30 cellular contexts compared by ENCODE assay signal in the genomic region with DNA sequence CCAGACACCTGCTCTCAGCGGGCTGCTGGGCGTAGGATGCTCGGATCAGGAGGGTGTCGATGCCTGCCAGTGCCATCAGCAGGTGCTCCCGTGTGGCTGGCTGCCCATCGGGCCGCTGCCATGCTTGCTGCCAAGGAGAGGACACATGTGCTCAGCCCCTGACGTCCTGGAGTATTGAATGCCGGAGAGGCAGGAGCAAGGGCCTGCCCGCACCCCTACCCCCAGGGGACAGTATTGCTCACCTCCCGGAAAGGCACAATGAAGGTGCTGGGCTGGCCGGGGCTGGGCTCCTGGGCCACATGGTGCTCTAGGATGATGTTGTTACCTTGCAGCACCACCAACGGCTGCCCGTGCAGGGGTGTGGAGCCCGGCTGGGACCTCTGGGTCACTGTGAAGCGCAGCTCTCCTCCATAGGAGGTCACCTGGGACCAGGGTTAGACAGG.
A peak's percentile ranks its signal among the peaks of the same experiment; 100 is the strongest.
DNase-seq lines count a peak whose midpoint lies in the region; ATAC-seq, FAIRE-seq and TF ChIP-seq lines count a peak whose summit lies in the region.
"Had no signal": no experiment of that assay in that cellular context is flagged by ENCODE, and none has a peak within 500 bp of the region (broad histone marks: within the 10 kb centered on the region; RNA-seq: fewer than 3 reads in every experiment).

No MANE protein-coding gene starts in this region.

- no peaks in the 10 kb centered on the region for H3K27me3 Mint-ChIP-seq in MCF 10A (ENCODE audit: insufficient read depth, unreplicated experiment)
- H3K27me3 Mint-ChIP-seq in activated CD4-positive, alpha-beta T cell treated with anti-CD3 and anti-CD28 coated beads, Interleukin-2, amount 10 ng/mL, durations not matched to agents 7 days and 5 days, result no peaks in the 10 kb centered on the region
- H3K27me3 Mint-ChIP-seq: activated CD8-positive, alpha-beta T cell treated with anti-CD3 and anti-CD28 coated beads for 36 hours; activated naive CD8-positive, alpha-beta T cell had no signal

- no peak overlapping the region for H3K27ac ChIP-seq in mammary epithelial cell (ENCODE audit: insufficient read depth, low read depth, low read length)
- no peak overlapping the region for H3K27ac ChIP-seq in endothelial cell of umbilical vein (ENCODE audit: insufficient read depth, low read depth, low read length)
- H3K27ac ChIP-seq in stomach smooth muscle (ENCODE audit: low read length), result peak overlapping the region; percentile 24
- H3K27ac ChIP-seq: A549, cardiac muscle cell, colonic mucosa, hepatocyte, RWPE1, SK-N-MC, vagina had no signal

- peaks cover 71% of the 10 kb centered on the region for H3K36me3 Mint-ChIP-seq in MCF 10A (ENCODE audit: insufficient read depth, unreplicated experiment)
- H3K36me3 Mint-ChIP-seq in activated CD4-positive, alpha-beta T cell treated with anti-CD3 and anti-CD28 coated beads, Interleukin-2, amount 10 ng/mL, durations not matched to agents 7 days and 5 days (ENCODE audit: low read depth), result no peaks in the 10 kb centered on the region
- H3K36me3 Mint-ChIP-seq: activated naive CD8-positive, alpha-beta T cell; CD4-positive, alpha-beta memory T cell had no signal

- peaks cover 25% of the 10 kb centered on the region for H3K4me1 ChIP-seq in mammary epithelial cell (ENCODE audit: insufficient read depth, low read length)
- H3K4me1 ChIP-seq in endothelial cell of umbilical vein (ENCODE audit: control insufficient read depth, extremely low read depth, insufficient read depth, low read length), result no peaks in the 10 kb centered on the region
- H3K4me1 ChIP-seq in stomach smooth muscle (ENCODE audit: control insufficient read depth, insufficient read depth, low read length), result peaks cover 14% of the 10 kb centered on the region
- H3K4me1 ChIP-seq: colonic mucosa had no signal

- H3K27me3 ChIP-seq in mammary epithelial cell (ENCODE audit: insufficient read depth, low read length) (no peaks in the 10 kb centered on the region), endothelial cell of umbilical vein (ENCODE audit: control insufficient read depth in 2 of 2, insufficient read depth in 2 of 2, low read length in 2 of 2) (no peaks in the 10 kb centered on the region), stomach smooth muscle (ENCODE audit: control insufficient read depth in 1 of 2, insufficient read depth in 2 of 2, low read length in 2 of 2) (no peaks in the 10 kb centered on the region)
- H3K27me3 ChIP-seq: ascending aorta, cardiac muscle cell, colonic mucosa, hepatocyte, vagina had no signal

- H3K79me2 ChIP-seq in mammary epithelial cell (ENCODE audit: insufficient read depth, low read length) (no peaks in the 10 kb centered on the region), endothelial cell of umbilical vein (ENCODE audit: control insufficient read depth, insufficient read depth, low read length) (peaks cover 76% of the 10 kb centered on the region)
- H3K79me2 ChIP-seq: hepatocyte had no signal

- no peaks in the 10 kb centered on the region for H3K9me3 Mint-ChIP-seq in MCF 10A (ENCODE audit: unreplicated experiment)
- no peaks in the 10 kb centered on the region for H3K9me3 Mint-ChIP-seq in activated CD4-positive, alpha-beta T cell treated with anti-CD3 and anti-CD28 coated beads, Interleukin-2, amount 10 ng/mL, durations not matched to agents 7 days and 5 days
- H3K9me3 Mint-ChIP-seq: activated CD8-positive, alpha-beta T cell treated with anti-CD3 and anti-CD28 coated beads for 36 hours; CD4-positive, alpha-beta memory T cell had no signal

- H3K4me1 Mint-ChIP-seq in MCF 10A (ENCODE audit: insufficient read depth, unreplicated experiment), result peaks cover 10% of the 10 kb centered on the region
- H3K4me1 Mint-ChIP-seq in activated CD4-positive, alpha-beta T cell treated with anti-CD3 and anti-CD28 coated beads, Interleukin-2, amount 10 ng/mL, durations not matched to agents 7 days and 5 days, result no peaks in the 10 kb centered on the region
- H3K4me1 Mint-ChIP-seq: CD4-positive, alpha-beta memory T cell had no signal

- 81% methylated on average over 12 of the region's 16 CpGs for WGBS in mammary epithelial cell (ENCODE audit: low coverage, missing lambda C conversion rate)

- no peak for FAIRE-seq in endothelial cell of umbilical vein (lab: Jason Lieb, UNC)
- FAIRE-seq: A549, G401.6 had no signal

- H4K20me1 ChIP-seq in mammary epithelial cell (ENCODE audit: insufficient read depth, low read length), result no peaks in the 10 kb centered on the region
- H4K20me1 ChIP-seq in endothelial cell of umbilical vein (replicated peaks; ENCODE audit: control insufficient read depth, extremely low read depth, insufficient read depth, low read length), result no peaks in the 10 kb centered on the region

- ATAC-seq in GM18511 (IDR thresholded peaks at IDR 0.05; ENCODE audit: unreplicated experiment), result no peak
- ATAC-seq: A549; activated CD8-positive, alpha-beta T cell treated with anti-CD3 and anti-CD28 coated beads for 36 hours; left colon; stimulated activated naive CD8-positive, alpha-beta T cell treated with anti-CD3 and anti-CD28 coated beads, Interleukin-15, Interleukin-2, amounts not matched to agents 100 U/mL and 50 U/mL, for 24 hours had no signal

- POLR2A ChIA-PET in MCF 10A (lab: Yijun Ruan, JAX), result no interaction called here
- POLR2A ChIA-PET in endothelial cell of umbilical vein (lab: Charles Lee), result no interaction called here
- POLR2A ChIA-PET in activated CD4-positive, alpha-beta T cell treated with anti-CD3 and anti-CD28 coated beads, Interleukin-2, amount 10 ng/mL, durations not matched to agents 7 days and 5 days (lab: Charles Lee), result no interaction called here

- no peak overlapping the region for H3K27ac Mint-ChIP-seq in MCF 10A (ENCODE audit: low read depth, unreplicated experiment)
- no peak overlapping the region for H3K27ac Mint-ChIP-seq in activated CD4-positive, alpha-beta T cell treated with anti-CD3 and anti-CD28 coated beads, Interleukin-2, amount 10 ng/mL, durations not matched to agents 7 days and 5 days
- H3K27ac Mint-ChIP-seq: activated CD8-positive, alpha-beta T cell treated with anti-CD3 and anti-CD28 coated beads for 36 hours; activated naive CD8-positive, alpha-beta T cell; CD4-positive, alpha-beta memory T cell had no signal

- CTCF ChIA-PET in mammary epithelial cell (lab: Charles Lee; ENCODE audit: low non-redundant PET), result no interaction called here
- CTCF ChIA-PET in MCF 10A (lab: Yijun Ruan, JAX), result no interaction called here
- CTCF ChIA-PET in endothelial cell of umbilical vein (lab: Charles Lee), result no interaction called here
- CTCF ChIA-PET in activated CD4-positive, alpha-beta T cell treated with anti-CD3 and anti-CD28 coated beads, Interleukin-2, amount 10 ng/mL, durations not matched to agents 7 days and 5 days (lab: Charles Lee), result no interaction called here

- H2AFZ ChIP-seq in mammary epithelial cell (ENCODE audit: low read depth, low read length), result no peak overlapping the region
- H2AFZ ChIP-seq in endothelial cell of umbilical vein (ENCODE audit: low read depth, low read length), result no peak overlapping the region
- H2AFZ ChIP-seq: hepatocyte had no signal

- no peak overlapping the region for H3K9ac ChIP-seq in mammary epithelial cell (ENCODE audit: insufficient read depth, low read length)
- no peak overlapping the region for H3K9ac ChIP-seq in endothelial cell of umbilical vein (replicated peaks; ENCODE audit: extremely low read depth, insufficient read depth, low read length)
- no peak overlapping the region for H3K9ac ChIP-seq in stomach smooth muscle (ENCODE audit: low read length in 2 of 2)

- TSS peak; percentile 76 for BruUV-seq in mammary epithelial cell (replicated peaks; lab: Mats Ljungman, UMichigan)
- BruUV-seq in MCF 10A (replicated peaks; lab: Mats Ljungman, UMichigan), result no TSS peak
- TSS peak; percentile 77 for BruUV-seq in endothelial cell of umbilical vein (replicated peaks; lab: Mats Ljungman, UMichigan)

- H3K9me3 ChIP-seq in mammary epithelial cell (replicated peaks; ENCODE audit: insufficient read depth, low read length) (no peaks in the 10 kb centered on the region), endothelial cell of umbilical vein (replicated peaks; ENCODE audit: control insufficient read depth, insufficient read depth, low read length) (no peaks in the 10 kb centered on the region), stomach smooth muscle (ENCODE audit: control insufficient read depth in 2 of 2, low read length in 2 of 2) (no peaks in the 10 kb centered on the region)
- H3K9me3 ChIP-seq: A549, ascending aorta, colonic mucosa, vagina had no signal

- H3K4me3 Mint-ChIP-seq in MCF 10A (ENCODE audit: unreplicated experiment), result no peak overlapping the region
- H3K4me3 Mint-ChIP-seq in activated CD4-positive, alpha-beta T cell treated with anti-CD3 and anti-CD28 coated beads, Interleukin-2, amount 10 ng/mL, durations not matched to agents 7 days and 5 days, result no peak overlapping the region
- H3K4me3 Mint-ChIP-seq: activated CD8-positive, alpha-beta T cell treated with anti-CD3 and anti-CD28 coated beads for 36 hours; activated naive CD8-positive, alpha-beta T cell; CD4-positive, alpha-beta memory T cell had no signal

- TF ChIP-seq CTCF in mammary epithelial cell (conservative IDR thresholded peaks at IDR 0.05 in 1 of 2, IDR thresholded peaks at IDR 0.05 in 1 of 2; ENCODE audit: extremely low read depth in 1 of 2, insufficient read depth in 1 of 2, low read depth in 1 of 2, low read length in 2 of 2) (no peak), MCF 10A (IDR thresholded peaks at IDR 0.05; ENCODE audit: unreplicated experiment) (no peak), endothelial cell of umbilical vein (IDR thresholded peaks at IDR 0.05; ENCODE audit: extremely low read depth in 1 of 2, insufficient read depth in 1 of 2, low read depth in 1 of 2, low read length in 2 of 2) (no peak)

- dilution Hi-C loops in mammary epithelial cell (cut with HindIII; ENCODE audit: low sequenced_read_pairs) (no loop called here), endothelial cell of umbilical vein (cut with MboI; ENCODE audit: extremely low pct_ligation_motif_present, low sequenced_read_pairs) (no loop called here)

- in situ Hi-C loops in mammary epithelial cell (cut with MboI; ENCODE audit: low sequenced_read_pairs in 2 of 2), result no loop called here

- no peak for TF ChIP-seq POLR2A in endothelial cell of umbilical vein (IDR thresholded peaks at IDR 0.05; ENCODE audit: low read depth, low read length)

- no peaks in the 10 kb centered on the region for H3K9me1 ChIP-seq in endothelial cell of umbilical vein (replicated peaks; ENCODE audit: control insufficient read depth, extremely low read depth, insufficient read depth, low read length)

- H3K36me3 ChIP-seq in mammary epithelial cell (ENCODE audit: insufficient read depth, low read length), result peaks cover 14% of the 10 kb centered on the region
- H3K36me3 ChIP-seq in endothelial cell of umbilical vein (ENCODE audit: control insufficient read depth in 2 of 2, extremely low read depth in 1 of 2, insufficient read depth in 2 of 2, low read length in 2 of 2), result peaks cover 79 to 92% of the 10 kb centered on the region in 2 experiments
- peaks cover 88 to 90% of the 10 kb centered on the region in 2 donors for H3K36me3 ChIP-seq in stomach smooth muscle (ENCODE audit: control insufficient read depth in 2 of 2, insufficient read depth in 2 of 2, low read length in 2 of 2)

- H3K4me2 ChIP-seq in mammary epithelial cell (ENCODE audit: insufficient read depth, low read depth, low read length) (no peak overlapping the region), endothelial cell of umbilical vein (ENCODE audit: insufficient read depth, low read length) (no peak overlapping the region)
- H3K4me2 ChIP-seq: A549, hepatocyte had no signal

- DNase-seq in mammary epithelial cell (no peak), MCF 10A (ENCODE audit: unreplicated experiment) (no peak), NCI-H2029 treated with DMSO at 0.1 percent for 48 hours (lab: John Stamatoyannopoulos, UW) (peak; percentile 23), endothelial cell of umbilical vein (ENCODE audit: low read depth, low spot score) (no peak), activated T-cell treated with anti-CD3 and anti-CD28 coated beads for 4 hours (no peak)
- DNase-seq in activated CD4-positive, alpha-beta T cell treated with anti-CD3 and anti-CD28 coated beads, Interleukin-2, amount 10 ng/mL, durations not matched to agents 7 days and 5 days, result no peak
- DNase-seq: activated CD8-positive, alpha-beta T cell treated with anti-CD3 and anti-CD28 coated beads for 36 hours; CD4-positive, alpha-beta memory T cell; colonic mucosa; DMS153; effector memory CD4-positive, alpha-beta T cell; foreskin melanocyte; H7; left colon; mesendoderm; NCI-H1048; NCI-H526 treated with DMSO at 0.1 percent for 48 hours; nucleus accumbens; stimulated activated naive CD8-positive, alpha-beta T cell treated with anti-CD3 and anti-CD28 coated beads, Interleukin-15, Interleukin-2, amounts not matched to agents 100 U/mL and 50 U/mL, for 24 hours had no signal

- intact Hi-C loops in mammary epithelial cell (cut with micrococcal nuclease) (no loop called here), MCF 10A (cut with micrococcal nuclease) (loop anchor here (10.0 kb wide), 1 partner anchor 91 kb away; the partner anchor contains the start of gene USP48), endothelial cell of umbilical vein (cut with micrococcal nuclease) (no loop called here)

- H3K4me3 ChIP-seq in mammary epithelial cell (replicated peaks in 1 of 3; ENCODE audit: insufficient read depth in 1 of 3, low read depth in 2 of 3, low read length in 3 of 3) (no peak overlapping the region), endothelial cell of umbilical vein (replicated peaks in 1 of 3; ENCODE audit: insufficient read depth in 1 of 3, low read depth in 1 of 3, low read length in 3 of 3) (no peak overlapping the region), stomach smooth muscle (ENCODE audit: low read length in 2 of 2) (no peak overlapping the region)
- H3K4me3 ChIP-seq: A549, ascending aorta, cardiac muscle cell, colonic mucosa, hepatocyte, SK-N-MC, vagina had no signal
